Comparison of ENCODE assay signal across 20 cellular contexts in the genomic region with DNA sequence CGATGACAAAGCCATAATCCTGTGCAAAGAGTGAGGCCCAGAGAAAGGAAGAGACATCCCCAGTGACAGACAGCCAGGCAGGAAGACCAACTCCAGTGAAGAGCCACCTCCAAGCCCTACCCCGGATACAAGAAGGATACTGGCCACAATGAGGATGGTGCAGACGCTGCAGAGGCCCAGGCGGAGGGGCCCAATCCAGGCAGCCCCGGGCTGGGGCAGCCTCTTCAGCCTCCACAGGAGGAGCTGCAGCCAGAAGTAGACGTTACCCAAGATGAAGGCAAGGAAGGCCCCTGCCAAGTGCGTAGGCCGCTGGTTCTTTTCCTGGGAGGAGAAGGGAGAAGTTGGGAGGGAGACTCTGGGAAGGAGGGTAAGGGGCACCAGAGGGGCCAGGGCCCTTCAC. TPM values are rescaled to one million over a fixed set of nuclear protein-coding genes. Genes with fewer than 3 reads are reported as not detected.
A peak's percentile ranks its signal among the peaks of the same experiment; 100 is the strongest.
DNase-seq lines count a peak whose midpoint lies in the region; ATAC-seq and TF ChIP-seq lines count a peak whose summit lies in the region.
"Had no signal": no experiment of that assay in that cellular context is flagged by ENCODE, and none has a peak within 500 bp of the region (broad histone marks: within the 10 kb centered on the region; RNA-seq: fewer than 3 reads in every experiment).

No MANE protein-coding gene starts in this region.

- H3K27ac Mint-ChIP-seq in activated naive CD4-positive, alpha-beta T cell treated with anti-CD3 and anti-CD28 coated beads, Interleukin-2, amount 50 U/mL, for 24 hours: peak overlapping the region; percentile 43
- H3K27ac Mint-ChIP-seq: CD4-positive, alpha-beta memory T cell had no signal

- no peaks in the 10 kb centered on the region for H3K9me3 ChIP-seq in A673 (ENCODE audit: low read depth, low read length, poor library complexity, severe bottlenecking)
- H3K9me3 ChIP-seq: A549, HAP-1 had no signal

- BruUV-seq in A673 (replicated peaks; lab: Mats Ljungman, UMichigan): no TSS peak

- H3K27me3 Mint-ChIP-seq in activated naive CD4-positive, alpha-beta T cell treated with anti-CD3 and anti-CD28 coated beads, Interleukin-2, amount 50 U/mL, for 24 hours: no peaks in the 10 kb centered on the region

- POLR2A ChIA-PET in RWPE1 (lab: Yijun Ruan, JAX; ENCODE audit: low non-redundant PET) (interaction anchor here (0.5 to 0.6 kb wide), 2 partner anchors 44 to 156 kb away, joined by 3 to 6 read pairs; no protein-coding TSS in a partner anchor), A673 (lab: Charles Lee; ENCODE audit: low non-redundant PET) (no interaction called here)

- intact Hi-C loops in A673 (cut with micrococcal nuclease; ENCODE audit: unreplicated experiment): no loop called here

- no peak overlapping the region for H3K4me3 ChIP-seq in A673 (ENCODE audit: low read depth, low read length, poor library complexity, severe bottlenecking)
- H3K4me3 ChIP-seq: A549, HAP-1 had no signal

- TF ChIP-seq CTCF in RWPE1 (conservative IDR thresholded peaks at IDR 0.05; ENCODE audit: low read depth): no peak
- no peak for TF ChIP-seq CTCF in A673 (conservative IDR thresholded peaks at IDR 0.05; ENCODE audit: low read depth, low read length)

- H3K4me3 Mint-ChIP-seq in activated naive CD4-positive, alpha-beta T cell treated with anti-CD3 and anti-CD28 coated beads, Interleukin-2, amount 50 U/mL, for 24 hours: no peak overlapping the region

- CTCF ChIA-PET in RWPE1 (lab: Yijun Ruan, JAX) (interaction anchor here (0.9 kb wide), 1 partner anchor 23 kb away, joined by 3 read pairs; the partner anchor contains the start of gene KMT5C), A673 (lab: Charles Lee) (no interaction called here)

- H3K27me3 ChIP-seq in A673 (replicated peaks; ENCODE audit: insufficient read depth, low read depth, low read length, poor library complexity): no peaks in the 10 kb centered on the region

- no peak for ATAC-seq in HG03159 (IDR thresholded peaks at IDR 0.05; ENCODE audit: unreplicated experiment)
- ATAC-seq: A549 had no signal

- no peak for DNase-seq in activated naive CD4-positive, alpha-beta T cell treated with Interleukin-2 at 50 U/mL for 16 hours
- DNase-seq in RWPE1 (ENCODE audit: low spot score): no peak
- DNase-seq in epidermal melanocyte (ENCODE audit: insufficient read length, low spot score): peak; percentile 8
- no peak for DNase-seq in SKM-1 treated with dmso at 0.1 percent for 144 hours (lab: John Stamatoyannopoulos, UW; ENCODE audit: unreplicated experiment)
- DNase-seq in A673 (ENCODE audit: low spot score): no peak
- DNase-seq: 8988T; C1 segment of cervical spinal cord; Calu3; CD4-positive, alpha-beta memory T cell; COR-L47; DMS53; DMS79 treated with DMSO at 0.1 percent for 48 hours; GF-D8; GOT3 had no signal

- H3K9me3 Mint-ChIP-seq in activated naive CD4-positive, alpha-beta T cell treated with anti-CD3 and anti-CD28 coated beads, Interleukin-2, amount 50 U/mL, for 24 hours: no peaks in the 10 kb centered on the region
- H3K9me3 Mint-ChIP-seq: CD4-positive, alpha-beta memory T cell had no signal

- H3K4me1 ChIP-seq in A673 (ENCODE audit: insufficient read depth, low read length, poor library complexity, severe bottlenecking): no peaks in the 10 kb centered on the region
- H3K4me1 ChIP-seq: A549, HAP-1 had no signal

- H3K27ac ChIP-seq in RWPE1: peak overlapping the region; percentile 25
- H3K27ac ChIP-seq in A673 (ENCODE audit: low read depth, low read length, poor library complexity, severe bottlenecking): no peak overlapping the region
- H3K27ac ChIP-seq: A549 had no signal

- H3K36me3 ChIP-seq in A673 (ENCODE audit: insufficient read depth, low read length, poor library complexity, severe bottlenecking): no peaks in the 10 kb centered on the region
- H3K36me3 ChIP-seq: HAP-1 had no signal

- no peaks in the 10 kb centered on the region for H3K4me1 Mint-ChIP-seq in activated naive CD4-positive, alpha-beta T cell treated with anti-CD3 and anti-CD28 coated beads, Interleukin-2, amount 50 U/mL, for 24 hours
- H3K4me1 Mint-ChIP-seq: CD4-positive, alpha-beta memory T cell had no signal

- H3K36me3 Mint-ChIP-seq in activated naive CD4-positive, alpha-beta T cell treated with anti-CD3 and anti-CD28 coated beads, Interleukin-2, amount 50 U/mL, for 24 hours: no peaks in the 10 kb centered on the region
- H3K36me3 Mint-ChIP-seq: CD4-positive, alpha-beta memory T cell had no signal

RNA-seq across cellular contexts. Expression of gene TMEM150B, which starts 8.5 kb away (rescaled TPM):
- not detected in 2 replicates for total RNA-seq in A673 (2021)
- total RNA-seq: Calu3, Daoy, G401 had no signal

RNA-seq across cellular contexts. Expression of gene KMT5C, which starts 23.0 kb away (rescaled TPM):
- total RNA-seq in A673 (2021): 19.7 and 24.1 TPM in 2 replicates

RNA-seq across cellular contexts. Expression of gene BRSK1, which starts 32.8 kb away (rescaled TPM):
- 30.5 and 36.8 TPM in 2 replicates for total RNA-seq in A673 (2021)

RNA-seq across cellular contexts. Expression of gene HSPBP1, which starts 36.7 kb away (rescaled TPM):
- 80.3 and 83.4 TPM in 2 replicates for total RNA-seq in A673 (2021)

RNA-seq across cellular contexts. Expression of gene COX6B2, which starts 37.9 kb away (rescaled TPM):
- total RNA-seq in A673 (2021): 0.48 TPM in 1 of 2 replicates, not detected in the other
- total RNA-seq: Daoy had no signal
